Comparison of ENCODE assay signal across 26 cellular contexts in genomic region chr7:48617508-48617907, GRCh38.
"Had no signal": no experiment of that assay in that cellular context is flagged by ENCODE, and none has a peak within 500 bp of the region (broad histone marks: within the 10 kb centered on the region; RNA-seq: fewer than 3 reads in every experiment).

No MANE protein-coding gene starts in this region.

- ATAC-seq: activated CD8-positive, alpha-beta memory T cell treated with anti-CD3 and anti-CD28 coated beads, Interleukin-2, amount 10 ng/mL, durations not matched to agents 7 days and 5 days; activated naive CD8-positive, alpha-beta T cell treated with anti-CD3 and anti-CD28 coated beads, Interleukin-2, amount 50 U/mL, for 24 hours had no signal

- H3K27me3 ChIP-seq: ascending aorta, cardiac muscle cell had no signal

- H3K27ac ChIP-seq: ascending aorta, cardiac muscle cell, VCaP had no signal

- H3K36me3 ChIP-seq: ascending aorta, cardiac muscle cell had no signal

- H3K4me3 ChIP-seq: ascending aorta, cardiac muscle cell had no signal

- H3K9me3 ChIP-seq: ascending aorta had no signal

- DNase-seq: activated B cell treated with CpG ODN at 0.5 μM for 24 hours; activated CD4-positive, alpha-beta memory T cell treated with anti-CD3 and anti-CD28 coated beads, Interleukin-2, amount 10 ng/mL, durations not matched to agents 7 days and 5 days; activated CD4-positive, alpha-beta T cell treated with anti-CD3 and anti-CD28 coated beads for 4 hours; activated CD4-positive, alpha-beta T cell treated with anti-CD3 and anti-CD28 coated beads, Interleukin-2, amount 10 ng/mL, durations not matched to agents 24 days and 14 days; activated CD4-positive, alpha-beta T cell treated with anti-CD3 and anti-CD28 coated beads, Interleukin-2, amount 50 U/mL, for 48 hours; activated CD4-positive, CD25-positive, alpha-beta regulatory T cell treated with anti-CD3 and anti-CD28 coated beads, Interleukin-2, amount 50 U/mL, for 72 hours; activated CD8-positive, alpha-beta memory T cell treated with anti-CD3 and anti-CD28 coated beads for 24 hours; activated CD8-positive, alpha-beta memory T cell treated with anti-CD3 and anti-CD28 coated beads, Interleukin-2, amount 10 ng/mL, durations not matched to agents 7 days and 5 days; activated CD8-positive, alpha-beta memory T cell treated with anti-CD3 and anti-CD28 coated beads, Interleukin-2, amount 50 U/mL, for 48 hours; activated effector memory CD4-positive, alpha-beta T cell treated with Interleukin-2 at 50 U/mL for 16 hours; activated gamma-delta T cell; activated naive CD4-positive, alpha-beta T cell treated with anti-CD3 and anti-CD28 coated beads, Interleukin-2, amount 10 ng/mL, durations not matched to agents 7 days and 5 days; activated naive CD4-positive, alpha-beta T cell treated with Interleukin-2 at 50 U/mL for 16 hours; activated naive CD8-positive, alpha-beta T cell treated with anti-CD3 and anti-CD28 coated beads, Interleukin-2, amount 10 ng/mL, durations not matched to agents 7 days and 5 days; activated naive CD8-positive, alpha-beta T cell treated with anti-CD3 and anti-CD28 coated beads, Interleukin-2, amount 50 U/mL, for 24 hours; activated T-cell treated with anti-CD3 and anti-CD28 coated beads, Interleukin-2, amount 50 U/mL, for 24 hours; activated T-cell treated with anti-CD3 and anti-CD28 coated beads, Interleukin-2, amount 50 U/mL, for 48 hours; amygdala; anterior cingulate cortex; caudate nucleus; cerebellar nuclear complex; T-helper 2 cell; T-helper 9 cell had no signal

- H3K4me1 ChIP-seq: ascending aorta had no signal
